ENCODE assay signal across 1 cellular context in genomic region chr12:98644712-98645571, GRCh38.
TF ChIP-seq lines count a peak whose summit lies in the region.

APAF1 (plus strand) TSS chr12:98645290; CDS start chr12:98648360, 3,070 bp downstream.
IKBIP (minus strand) TSS chr12:98644788; CDS start chr12:98644701, 87 bp downstream.

TF ChIP-seq in WTC11, 78 proteins besides CTCF, POLR2A, EP300 and RAD21 (continued from another document):
- peak; percentile 82 for TF ChIP-seq SP1 (CRISPR knock-in tag; conservative IDR thresholded peaks at IDR 0.05)
